Comparison of ENCODE assay signal across 13 cellular contexts in genomic region chrX:77493677-77494553, GRCh38. TPM values are rescaled to one million over a fixed set of nuclear protein-coding genes. Genes with fewer than 3 reads are reported as not detected.
DNase-seq lines count a peak whose midpoint lies in the region; ATAC-seq, FAIRE-seq and TF ChIP-seq lines count a peak whose summit lies in the region.
"Had no signal": no experiment of that assay in that cellular context is flagged by ENCODE, and none has a peak within 500 bp of the region (broad histone marks: within the 10 kb centered on the region; RNA-seq: fewer than 3 reads in every experiment).

No MANE protein-coding gene starts in this region.

- H3K23ac ChIP-seq in H9 (ENCODE audit: insufficient read length, low read depth, low read length) = no peak overlapping the region

- peak overlapping the region; percentile 30 for H3K18ac ChIP-seq in H9 (ENCODE audit: insufficient read length, low read depth, low read length)

- H3K27me3 ChIP-seq in H9 (ENCODE audit: insufficient read depth, low read length) = no peaks in the 10 kb centered on the region
- H3K27me3 ChIP-seq: colonic mucosa had no signal

- H3K4me1 ChIP-seq in H9 (ENCODE audit: insufficient read depth, low read length) = no peaks in the 10 kb centered on the region
- H3K4me1 ChIP-seq: colonic mucosa had no signal

- no peak overlapping the region for H2BK12ac ChIP-seq in H9 (ENCODE audit: insufficient read length, low read depth, low read length)

- no peak overlapping the region for H4K8ac ChIP-seq in H9 (replicated peaks; ENCODE audit: insufficient read length, low read depth, low read length)

- no peak overlapping the region for H2AFZ ChIP-seq in H9 (ENCODE audit: low read length)
- H2AFZ ChIP-seq: PC-9 had no signal

- H3K4me3 ChIP-seq in fibroblast of villous mesenchyme (ENCODE audit: low read depth, low read length) = no peak overlapping the region
- H3K4me3 ChIP-seq: colonic mucosa, PC-9 had no signal

- no peaks in the 10 kb centered on the region; the same call in 1 of the 2 replicates for H3K27me3 Mint-ChIP-seq in H9 (ENCODE audit: low read depth)

- H3K23me2 ChIP-seq in H9 (ENCODE audit: insufficient read length, low read depth, low read length, poor library complexity, severe bottlenecking) = peaks cover 3% of the 10 kb centered on the region

- TF ChIP-seq CTCF in H9 (conservative IDR thresholded peaks at IDR 0.05) = no peak
- no peak for TF ChIP-seq CTCF in fibroblast of villous mesenchyme (IDR thresholded peaks at IDR 0.05; ENCODE audit: insufficient read depth, low read depth, low read length)

- 0 out of 2 replicates have a peak overlapping the region, but pooled peaks have one; percentile 8 for H3K14ac ChIP-seq in H9 (ENCODE audit: insufficient read depth, low read length)

- no peaks in the 10 kb centered on the region for H4K20me1 ChIP-seq in H9 (ENCODE audit: control insufficient read depth, insufficient read depth, insufficient read length)

- no peak overlapping the region for H3K9ac ChIP-seq in H9 (ENCODE audit: extremely low read depth, insufficient read length, low read length)

- intact Hi-C loops in left cardiac atrium (cut with DNase I) = no loop called here

- no peak overlapping the region for H2BK20ac ChIP-seq in H9 (ENCODE audit: low read depth, low read length, poor library complexity, severe bottlenecking)

- peaks cover 0 to 8% (median 8%) of the 10 kb centered on the region in 3 experiments; a peak in 4 of 7 replicates for H3K36me3 Mint-ChIP-seq in H9 (ENCODE audit: insufficient read depth in 1 of 3, low read depth in 3 of 3)
- H3K36me3 Mint-ChIP-seq: CD8-positive, alpha-beta T cell had no signal

- ATAC-seq in left cardiac atrium = no peak
- ATAC-seq: CD8-positive, alpha-beta T cell; left colon had no signal

- no peak overlapping the region for H2BK5ac ChIP-seq in H9 (ENCODE audit: insufficient read length, low read length)

- H3K9me3 ChIP-seq in H9 (ENCODE audit: control insufficient read depth, low read depth, low read length) = no peaks in the 10 kb centered on the region
- H3K9me3 ChIP-seq: colonic mucosa had no signal

- no peak overlapping the region for H3K4ac ChIP-seq in H9 (ENCODE audit: low read depth, low read length)

- no peak overlapping the region for H3K27ac ChIP-seq in H9 (ENCODE audit: insufficient read length, low read depth, low read length)
- H3K27ac ChIP-seq: colonic mucosa, PC-9 had no signal

- no peak overlapping the region for H2AK5ac ChIP-seq in H9 (ENCODE audit: insufficient read length, low read length)

- H2BK120ac ChIP-seq in H9 (ENCODE audit: low read depth, low read length, poor library complexity, severe bottlenecking) = no peak overlapping the region

- H4K5ac ChIP-seq in H9 (ENCODE audit: insufficient read length, low read depth, low read length) = no peak overlapping the region

- DNase-seq in A172 (ENCODE audit: low spot score) (peak; percentile 26), H9 (peak; percentile 85), RCC 7860 (ENCODE audit: low spot score) (peak; percentile 62), fibroblast of villous mesenchyme (ENCODE audit: low read depth) (peak; percentile 81), COR-L47 (lab: John Stamatoyannopoulos, UW) (no peak), nucleus accumbens (lab: John Stamatoyannopoulos, UW) (no peak), left cardiac atrium (no peak)
- no peak for DNase-seq in activated CD8-positive, alpha-beta memory T cell treated with anti-CD3 and anti-CD28 coated beads, Interleukin-2, amount 50 U/mL, for 48 hours
- DNase-seq: activated CD4-positive, alpha-beta T cell treated with anti-CD3 and anti-CD28 coated beads, Interleukin-2, amount 50 U/mL, for 48 hours; CD8-positive, alpha-beta T cell; colonic mucosa; left colon had no signal

- H3K56ac ChIP-seq in H9 (ENCODE audit: insufficient read length, low read depth, low read length) = no peak overlapping the region

- H3K4me3 Mint-ChIP-seq in H9 = peak overlapping the region in 1 of 2 experiments; percentile 40; a peak in 2 of 5 replicates
- H3K4me3 Mint-ChIP-seq: CD8-positive, alpha-beta T cell had no signal

- WGBS in H9 (ENCODE audit: extremely low coverage, insufficient read length, low lambda C conversion rate) = no CpG with 5 or more reads among the region's 20 CpGs

- no peak overlapping the region for H4K91ac ChIP-seq in H9 (ENCODE audit: insufficient read length, low read depth, low read length)

- no peak overlapping the region for H2BK15ac ChIP-seq in H9 (ENCODE audit: low read depth, low read length)

- no peak overlapping the region for H3K4me2 ChIP-seq in H9 (ENCODE audit: insufficient read depth, insufficient read length, low read length)
- H3K4me2 ChIP-seq: PC-9 had no signal

- H3K79me2 ChIP-seq in H9 (ENCODE audit: insufficient read depth, low read length) = no peaks in the 10 kb centered on the region

- H3K4me1 Mint-ChIP-seq in H9 = peaks cover 9 to 10% of the 10 kb centered on the region in 2 experiments

- no peaks in the 10 kb centered on the region for H3K79me1 ChIP-seq in H9 (ENCODE audit: insufficient read depth, low read depth, low read length, poor library complexity, severe bottlenecking)

- FAIRE-seq in RCC 7860 (lab: Jason Lieb, UNC) = no peak

- H3K9me3 Mint-ChIP-seq in H9 = peaks cover 69 to 74% of the 10 kb centered on the region in 2 experiments
- H3K9me3 Mint-ChIP-seq: CD8-positive, alpha-beta T cell had no signal

- H3T11ph ChIP-seq in H9 (ENCODE audit: low read length) = no peak overlapping the region

- peak overlapping the region in 2 of 3 experiments; percentile 63 to 84; a peak in 3 of 7 replicates for H3K27ac Mint-ChIP-seq in H9
- H3K27ac Mint-ChIP-seq: CD8-positive, alpha-beta T cell had no signal

RNA-seq across cellular contexts. Expression of gene FGF16, which starts 46.7 kb away (rescaled TPM):
- not detected in 2 replicates for total RNA-seq in A172 (2014; rRNA removed; shearing (Covaris generic))
- 2.8 and 3.8 TPM in 2 replicates for total RNA-seq in H9 (2021)
- total RNA-seq in fibroblast of villous mesenchyme = not detected in 2 replicates
- total RNA-seq in left cardiac atrium = under 1 TPM in 1 of 2 donors, not detected in 1; 0.12 TPM
- total RNA-seq: CD8-positive, alpha-beta T cell; colonic mucosa; left colon; PC-9 had no signal

Comparison
In these comparisons a context has a peak if more than half of its experiments do, and no peak if none do; other contexts are left out.
1. DNase-seq: peak in A172 (single experiment), H9 (single experiment), RCC 7860 (single experiment) and fibroblast of villous mesenchyme (single experiment); none in COR-L47 (single experiment), activated CD8-positive, alpha-beta memory T cell treated with anti-CD3 and anti-CD28 coated beads, Interleukin-2, amount 50 U/mL, for 48 hours (single experiment), nucleus accumbens (0 of 56) and left cardiac atrium (single experiment).